Comparison of ENCODE assay signal across 31 cellular contexts in the genomic region with DNA sequence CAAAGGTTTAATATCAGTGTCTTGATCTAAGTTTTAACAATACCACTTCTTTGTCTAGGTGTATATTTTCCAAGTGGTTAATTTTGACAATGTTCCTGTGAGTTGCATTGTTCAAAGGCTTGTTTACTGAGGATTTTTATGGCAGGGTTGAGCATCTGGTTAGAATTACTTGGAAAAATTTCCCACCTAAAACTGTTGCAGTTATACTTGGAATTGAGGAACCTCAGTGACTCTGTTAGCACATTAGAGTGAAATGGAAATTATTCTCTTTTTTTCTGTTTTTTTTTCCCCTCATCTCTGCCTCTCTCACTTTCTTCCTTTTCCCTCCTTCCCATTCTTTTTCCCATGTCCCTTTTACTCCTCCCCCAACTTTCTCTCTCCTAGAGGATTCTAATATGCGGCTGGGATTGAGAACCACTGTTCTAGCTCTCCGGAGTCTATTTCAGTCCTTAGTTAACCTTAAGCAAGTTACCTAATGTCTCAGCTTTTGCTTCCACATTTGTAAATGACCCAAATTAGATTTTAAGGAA.
"Had no signal": no experiment of that assay in that cellular context is flagged by ENCODE, and none has a peak within 500 bp of the region (broad histone marks: within the 10 kb centered on the region; RNA-seq: fewer than 3 reads in every experiment).

No MANE protein-coding gene starts in this region.

- H3K9me3 Mint-ChIP-seq: activated CD4-positive, alpha-beta memory T cell treated with anti-CD3 and anti-CD28 coated beads, Interleukin-2, amount 10 ng/mL, durations not matched to agents 7 days and 5 days; activated CD4-positive, alpha-beta T cell treated with anti-CD3 and anti-CD28 coated beads, Interleukin-2, amount 10 ng/mL, durations not matched to agents 7 days and 5 days; activated naive CD4-positive, alpha-beta T cell treated with anti-CD3 and anti-CD28 coated beads, Interleukin-2, amount 10 ng/mL, durations not matched to agents 7 days and 5 days; activated naive CD4-positive, alpha-beta T cell treated with anti-CD3 and anti-CD28 coated beads, Interleukin-2, amount 50 U/mL, for 72 hours; activated naive CD8-positive, alpha-beta T cell treated with anti-CD3 and anti-CD28 coated beads, Interleukin-2, amount 10 ng/mL, durations not matched to agents 7 days and 5 days; activated T-cell treated with anti-CD3 and anti-CD28 coated beads, Interleukin-2, amount 50 U/mL, for 24 hours; activated T-cell treated with anti-CD3 and anti-CD28 coated beads, Interleukin-2, amount 50 U/mL, for 72 hours; brain had no signal

- H3K4me1 ChIP-seq: ascending aorta, breast epithelium, colonic mucosa, esophagus squamous epithelium had no signal

- H3K27me3 ChIP-seq: ascending aorta, breast epithelium, cardiac muscle cell, colonic mucosa, esophagus squamous epithelium had no signal

- H3K4me1 Mint-ChIP-seq: activated CD4-positive, alpha-beta memory T cell treated with anti-CD3 and anti-CD28 coated beads, Interleukin-2, amount 10 ng/mL, durations not matched to agents 7 days and 5 days; activated CD4-positive, alpha-beta T cell treated with anti-CD3 and anti-CD28 coated beads, Interleukin-2, amount 10 ng/mL, durations not matched to agents 7 days and 5 days; activated naive CD4-positive, alpha-beta T cell treated with anti-CD3 and anti-CD28 coated beads, Interleukin-2, amount 10 ng/mL, durations not matched to agents 7 days and 5 days had no signal

- H3K4me3 ChIP-seq: ascending aorta, breast epithelium, cardiac muscle cell, colonic mucosa, esophagus squamous epithelium had no signal

- DNase-seq: activated CD4-positive, alpha-beta memory T cell treated with anti-CD3 and anti-CD28 coated beads, Interleukin-2, amount 10 ng/mL, durations not matched to agents 7 days and 5 days; activated CD4-positive, alpha-beta T cell treated with anti-CD3 and anti-CD28 coated beads for 1 hour; activated CD4-positive, alpha-beta T cell treated with anti-CD3 and anti-CD28 coated beads for 4 hours; activated CD4-positive, alpha-beta T cell treated with anti-CD3 and anti-CD28 coated beads, Interleukin-2, amount 10 ng/mL, durations not matched to agents 7 days and 5 days; activated CD4-positive, alpha-beta T cell treated with anti-CD3 and anti-CD28 coated beads, Interleukin-2, amount 50 U/mL, for 4 hours; activated CD8-positive, alpha-beta memory T cell treated with anti-CD3 and anti-CD28 coated beads, Interleukin-2, amount 50 U/mL, for 48 hours; activated gamma-delta T cell; activated naive CD4-positive, alpha-beta T cell; activated naive CD4-positive, alpha-beta T cell treated with anti-CD3 and anti-CD28 coated beads, Interleukin-2, amount 10 ng/mL, durations not matched to agents 7 days and 5 days; activated naive CD8-positive, alpha-beta T cell treated with anti-CD3 and anti-CD28 coated beads, Interleukin-2, amount 10 ng/mL, durations not matched to agents 7 days and 5 days; activated T-cell treated with anti-CD3 and anti-CD28 coated beads for 4 hours; activated T-cell treated with anti-CD3 and anti-CD28 coated beads, Interleukin-2, amount 50 U/mL, for 24 hours; activated T-cell treated with anti-CD3 and anti-CD28 coated beads, Interleukin-2, amount 50 U/mL, for 72 hours; central memory CD4-positive, alpha-beta T cell; cerebellar nuclear complex; colonic mucosa; effector CD8-positive, alpha-beta T cell; esophagus squamous epithelium; foreskin fibroblast; head of caudate nucleus; T-helper 1 cell; T-helper 17 cell had no signal

- H3K4me3 Mint-ChIP-seq: activated CD4-positive, alpha-beta memory T cell treated with anti-CD3 and anti-CD28 coated beads, Interleukin-2, amount 10 ng/mL, durations not matched to agents 7 days and 5 days; activated CD4-positive, alpha-beta T cell treated with anti-CD3 and anti-CD28 coated beads, Interleukin-2, amount 10 ng/mL, durations not matched to agents 7 days and 5 days; activated naive CD4-positive, alpha-beta T cell treated with anti-CD3 and anti-CD28 coated beads, Interleukin-2, amount 10 ng/mL, durations not matched to agents 7 days and 5 days; activated naive CD8-positive, alpha-beta T cell treated with anti-CD3 and anti-CD28 coated beads, Interleukin-2, amount 10 ng/mL, durations not matched to agents 7 days and 5 days; activated T-cell treated with anti-CD3 and anti-CD28 coated beads, Interleukin-2, amount 50 U/mL, for 24 hours; activated T-cell treated with anti-CD3 and anti-CD28 coated beads, Interleukin-2, amount 50 U/mL, for 72 hours; brain; T-helper 17 cell had no signal

- H3K27ac ChIP-seq: ascending aorta, cardiac muscle cell, colonic mucosa, epithelial cell of prostate, esophagus squamous epithelium had no signal

- H3K27me3 Mint-ChIP-seq: activated CD4-positive, alpha-beta memory T cell treated with anti-CD3 and anti-CD28 coated beads, Interleukin-2, amount 10 ng/mL, durations not matched to agents 7 days and 5 days; activated CD4-positive, alpha-beta T cell treated with anti-CD3 and anti-CD28 coated beads, Interleukin-2, amount 10 ng/mL, durations not matched to agents 7 days and 5 days; activated naive CD4-positive, alpha-beta T cell treated with anti-CD3 and anti-CD28 coated beads, Interleukin-2, amount 10 ng/mL, durations not matched to agents 7 days and 5 days; activated naive CD8-positive, alpha-beta T cell treated with anti-CD3 and anti-CD28 coated beads, Interleukin-2, amount 10 ng/mL, durations not matched to agents 7 days and 5 days; activated T-cell treated with anti-CD3 and anti-CD28 coated beads, Interleukin-2, amount 50 U/mL, for 24 hours; brain; T-helper 17 cell had no signal

- H3K27ac Mint-ChIP-seq: activated CD4-positive, alpha-beta memory T cell treated with anti-CD3 and anti-CD28 coated beads, Interleukin-2, amount 10 ng/mL, durations not matched to agents 7 days and 5 days; activated CD4-positive, alpha-beta T cell treated with anti-CD3 and anti-CD28 coated beads, Interleukin-2, amount 10 ng/mL, durations not matched to agents 7 days and 5 days; activated naive CD4-positive, alpha-beta T cell treated with anti-CD3 and anti-CD28 coated beads, Interleukin-2, amount 10 ng/mL, durations not matched to agents 7 days and 5 days; activated naive CD8-positive, alpha-beta T cell treated with anti-CD3 and anti-CD28 coated beads, Interleukin-2, amount 10 ng/mL, durations not matched to agents 7 days and 5 days; activated T-cell treated with anti-CD3 and anti-CD28 coated beads, Interleukin-2, amount 50 U/mL, for 24 hours; activated T-cell treated with anti-CD3 and anti-CD28 coated beads, Interleukin-2, amount 50 U/mL, for 72 hours; brain; T-helper 17 cell had no signal

- H3K9me3 ChIP-seq: ascending aorta, breast epithelium, colonic mucosa, esophagus squamous epithelium had no signal

- H3K36me3 ChIP-seq: breast epithelium, colonic mucosa had no signal

- ATAC-seq: activated naive CD4-positive, alpha-beta T cell treated with anti-CD3 and anti-CD28 coated beads, Interleukin-2, amount 50 U/mL, for 72 hours; activated T-cell treated with anti-CD3 and anti-CD28 coated beads, Interleukin-2, amount 50 U/mL, for 72 hours; T-helper 17 cell had no signal

- FAIRE-seq: endometrium, endothelial cell of umbilical vein, frontal cortex had no signal
